Comparison of ENCODE assay signal across 21 cellular contexts in the genomic region with DNA sequence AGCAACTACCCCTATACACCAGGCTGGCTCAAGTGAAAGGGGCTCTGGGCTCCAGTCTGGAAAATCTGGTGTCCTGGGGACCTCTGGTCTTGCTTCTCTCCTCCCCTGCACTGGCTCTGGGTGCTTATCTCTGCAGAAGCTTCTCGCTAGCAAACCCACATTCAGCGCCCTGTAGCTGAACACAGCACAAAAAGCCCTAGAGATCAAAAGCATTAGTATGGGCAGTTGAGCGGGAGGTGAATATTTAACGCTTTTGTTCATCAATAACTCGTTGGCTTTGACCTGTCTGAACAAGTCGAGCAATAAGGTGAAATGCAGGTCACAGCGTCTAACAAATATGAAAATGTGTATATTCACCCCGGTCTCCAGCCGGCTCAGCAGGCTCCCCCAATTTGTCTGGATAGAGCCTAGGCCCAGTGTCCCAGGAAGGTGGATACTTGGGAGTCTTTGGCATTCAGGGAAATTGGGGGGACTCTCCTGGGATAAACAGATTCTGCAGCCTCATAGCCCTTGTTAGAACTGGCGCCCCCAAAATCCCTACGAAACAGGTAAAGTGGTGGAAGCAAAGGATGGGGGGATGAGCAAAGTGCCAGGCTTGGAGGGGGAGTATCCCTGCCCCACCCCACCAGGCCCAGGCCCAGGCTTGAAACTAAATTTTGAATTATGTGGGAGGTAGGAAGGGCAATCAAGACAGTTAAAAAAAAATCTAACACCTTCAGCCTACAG. TPM values are rescaled to one million over a fixed set of nuclear protein-coding genes. Genes with fewer than 3 reads are reported as not detected.
A peak's percentile ranks its signal among the peaks of the same experiment; 100 is the strongest.
DNase-seq lines count a peak whose midpoint lies in the region; ATAC-seq and TF ChIP-seq lines count a peak whose summit lies in the region.
"Had no signal": no experiment of that assay in that cellular context is flagged by ENCODE, and none has a peak within 500 bp of the region (broad histone marks: within the 10 kb centered on the region; RNA-seq: fewer than 3 reads in every experiment).

No MANE protein-coding gene starts in this region.

- no peaks in the 10 kb centered on the region for H3K9me2 ChIP-seq in GM23338 (ENCODE audit: insufficient read depth)

- H3K9me3 Mint-ChIP-seq in GM23338 (0 out of 3 replicates have a peak, but pooled peaks cover 2% of the 10 kb centered on the region), nephron (no peaks in the 10 kb centered on the region)

- H3K36me3 Mint-ChIP-seq in GM23338 (ENCODE audit: low read depth) = no peaks in the 10 kb centered on the region
- H3K36me3 Mint-ChIP-seq in nephron (ENCODE audit: low read depth) = peaks cover 80% of the 10 kb centered on the region

- H2AFZ ChIP-seq in GM23338 = no peak overlapping the region
- H2AFZ ChIP-seq: GM23248 had no signal

- WGBS in testis, 2 donors = 51 to 71% methylated on average over 11 of the region's 11 CpGs

- H3K4me1 ChIP-seq in GM23338 (ENCODE audit: insufficient read depth) (peaks cover 17% of the 10 kb centered on the region), testis (peaks cover 27% of the 10 kb centered on the region)

- no peak for TF ChIP-seq CTCF in GM23338 (conservative IDR thresholded peaks at IDR 0.05; ENCODE audit: low read depth in 2 of 2)
- TF ChIP-seq CTCF in epithelial cell of proximal tubule (conservative IDR thresholded peaks at IDR 0.05; ENCODE audit: low read depth, low read length) = no peak
- TF ChIP-seq CTCF in nephron (IDR thresholded peaks at IDR 0.05; ENCODE audit: unreplicated experiment in 3 of 3) = no peak
- TF ChIP-seq CTCF in testis (IDR thresholded peaks at IDR 0.05) = no peak

- peak; percentile 13 for DNase-seq in GM23338 (ENCODE audit: low spot score)
- no peak for DNase-seq in epithelial cell of proximal tubule (ENCODE audit: low read depth)
- peak; percentile 13 for DNase-seq in testis
- DNase-seq in NCI-H2171 (lab: John Stamatoyannopoulos, UW) = no peak
- DNase-seq: DMS53, GF-D8, GM23248, HCEC 1CT, Karpas-422, MV-4-11, NCI-H1105 treated with DMSO at 0.1 percent for 48 hours, NCI-H2029 treated with DMSO at 0.1 percent for 48 hours, NCI-H2171 treated with DMSO at 0.1 percent for 48 hours, NCI-H526, Peyer's patch had no signal

- H4K20me1 ChIP-seq in GM23338 (replicated peaks; ENCODE audit: insufficient read depth) = peaks cover 46% of the 10 kb centered on the region

- no peaks in the 10 kb centered on the region for H3K79me2 ChIP-seq in GM23338 (replicated peaks; ENCODE audit: insufficient read depth)

- no peaks in the 10 kb centered on the region for H3K9me3 ChIP-seq in testis
- H3K9me3 ChIP-seq: Peyer's patch had no signal

- peaks cover 15% of the 10 kb centered on the region for H3K4me1 Mint-ChIP-seq in GM23338
- H3K4me1 Mint-ChIP-seq in nephron = peaks cover 81% of the 10 kb centered on the region

- H3K27me3 Mint-ChIP-seq in GM23338 (ENCODE audit: insufficient read depth, low read depth, poor library complexity) (peaks cover 99% of the 10 kb centered on the region), nephron (ENCODE audit: low read depth) (no peaks in the 10 kb centered on the region)

- H3K27ac ChIP-seq in GM23338 (ENCODE audit: low read depth) = no peak overlapping the region
- no peak overlapping the region for H3K27ac ChIP-seq in testis
- H3K27ac ChIP-seq: GM23248, Peyer's patch had no signal

- H3F3A ChIP-seq in GM23338 (replicated peaks; ENCODE audit: low read depth) = peaks cover 20% of the 10 kb centered on the region; the same call in 1 of the 2 replicates

- H3K4me3 ChIP-seq in GM23338 (no peak overlapping the region), epithelial cell of proximal tubule (ENCODE audit: low read depth, low read length) (peak overlapping the region; percentile 70), testis (no peak overlapping the region)
- H3K4me3 ChIP-seq: GM23248, Peyer's patch had no signal

- H3K27ac Mint-ChIP-seq in GM23338 = no peak overlapping the region
- H3K27ac Mint-ChIP-seq in nephron = peak overlapping the region; percentile 95 to 99 (median 97)

- H3K4me2 ChIP-seq in GM23338 = 0 out of 2 replicates have a peak overlapping the region, but pooled peaks have one; percentile 24

- H3K4me3 Mint-ChIP-seq in GM23338 (no peak overlapping the region), nephron (peak overlapping the region; percentile 84 to 96 (median 94))

- H3K36me3 ChIP-seq in GM23338 (ENCODE audit: insufficient read depth) (no peaks in the 10 kb centered on the region), testis (ENCODE audit: low read depth, missing control alignments) (no peaks in the 10 kb centered on the region)

- H3K27me3 ChIP-seq in GM23338 (ENCODE audit: insufficient read depth) = peaks cover 100% of the 10 kb centered on the region
- no peaks in the 10 kb centered on the region for H3K27me3 ChIP-seq in testis
- H3K27me3 ChIP-seq: Peyer's patch had no signal

- no peak for TF ChIP-seq POLR2A in testis (IDR thresholded peaks at IDR 0.05)

- intact Hi-C loops in testis (cut with DNase I; ENCODE audit: low total_unique reads) = loop anchor here (10.0 kb wide), 1 partner anchor 306 kb away; no protein-coding TSS in a partner anchor

- ATAC-seq in GM23338 (no peak), HG03097 (IDR thresholded peaks at IDR 0.05; ENCODE audit: low FRiP score, unreplicated experiment) (no peak), HG03571 (IDR thresholded peaks at IDR 0.05; ENCODE audit: unreplicated experiment) (no peak)
- ATAC-seq: SK-N-SH treated with all-trans-retinoic acid at 6 μM for 48 hours had no signal

TF ChIP-seq in GM23338, 12 proteins besides CTCF, POLR2A, EP300 and RAD21:
- no peak for TF ChIP-seq REST (IDR thresholded peaks at IDR 0.05; ENCODE audit: unreplicated experiment)
- TF ChIP-seq EZH2 (IDR thresholded peaks at IDR 0.05; ENCODE audit: low read depth, unreplicated experiment) = peak; percentile 82

RNA-seq across cellular contexts. Expression of gene HOXD4, which starts 2.4 kb away (rescaled TPM):
- total RNA-seq in GM23338 (2014; rRNA removed; shearing (Covaris generic)) = not detected in 2 replicates
- not detected in 2 replicates for polyA plus RNA-seq in GM23338 (2016; fragmentation: Nextera tagmentation; extraction: Ambion mirVana)
- 26.0 and 28.0 TPM in 2 replicates for total RNA-seq in epithelial cell of proximal tubule
- 10 to 100 TPM; 11.5 to 13.3 TPM for total RNA-seq in testis
- polyA plus RNA-seq in testis (ENCODE audit: insufficient read depth, low read depth, low replicate concordance) = 2.7 TPM
- total RNA-seq: OCI-LY7 had no signal
- polyA plus RNA-seq: CD14-positive monocyte had no signal

RNA-seq across cellular contexts. Expression of gene HOXD3, which starts 8.2 kb away (rescaled TPM):
- total RNA-seq in GM23338 (2014; rRNA removed; shearing (Covaris generic)) = not detected in 2 replicates
- polyA plus RNA-seq in GM23338 (2016; fragmentation: Nextera tagmentation; extraction: Ambion mirVana) (not detected in 2 replicates), testis (ENCODE audit: insufficient read depth, low read depth, low replicate concordance) (2.7 TPM)
- total RNA-seq in epithelial cell of proximal tubule (8.2 and 9.4 TPM in 2 replicates), testis (10 to 100 TPM; 14.0 to 22.3 TPM)
- total RNA-seq: OCI-LY7 had no signal
- polyA plus RNA-seq: CD14-positive monocyte had no signal

RNA-seq across cellular contexts. Expression of gene HOXD8, which starts 19.4 kb away (rescaled TPM):
- total RNA-seq in GM23338 (2014; rRNA removed; shearing (Covaris generic)) = not detected in 2 replicates
- not detected in 2 replicates for polyA plus RNA-seq in GM23338 (2016; fragmentation: Nextera tagmentation; extraction: Ambion mirVana)
- total RNA-seq in epithelial cell of proximal tubule = 18.0 and 26.5 TPM in 2 replicates
- total RNA-seq in testis = 10 to 100 TPM; 39.8 to 41.2 TPM
- 36.6 TPM for polyA plus RNA-seq in testis (ENCODE audit: insufficient read depth, low read depth, low replicate concordance)
- total RNA-seq: OCI-LY7 had no signal
- polyA plus RNA-seq: CD14-positive monocyte had no signal

RNA-seq across cellular contexts. Expression of gene HOXD9, which starts 26.4 kb away (rescaled TPM):
- not detected in 2 replicates for total RNA-seq in GM23338 (2014; rRNA removed; shearing (Covaris generic))
- polyA plus RNA-seq in GM23338 (2016; fragmentation: Nextera tagmentation; extraction: Ambion mirVana) = not detected in 2 replicates
- total RNA-seq in epithelial cell of proximal tubule = 9.8 and 11.5 TPM in 2 replicates
- total RNA-seq in testis = 10 to 100 TPM; 15.7 to 21.2 TPM
- 8.2 TPM for polyA plus RNA-seq in testis (ENCODE audit: insufficient read depth, low read depth, low replicate concordance)
- total RNA-seq: OCI-LY7 had no signal
- polyA plus RNA-seq: CD14-positive monocyte had no signal

RNA-seq across cellular contexts. Expression of gene HOXD10, which starts 32.3 kb away (rescaled TPM):
- total RNA-seq in GM23338 (2014; rRNA removed; shearing (Covaris generic)) = not detected in 2 replicates
- polyA plus RNA-seq in GM23338 (2016; fragmentation: Nextera tagmentation; extraction: Ambion mirVana) (not detected in 2 replicates), testis (ENCODE audit: insufficient read depth, low read depth, low replicate concordance) (0.92 TPM)
- total RNA-seq in epithelial cell of proximal tubule (14.3 and 18.8 TPM in 2 replicates), testis (1 to 10 TPM; 2.7 to 3.3 TPM)
- total RNA-seq: OCI-LY7, Peyer's patch had no signal
- polyA plus RNA-seq: CD14-positive monocyte had no signal

Comparison
In these comparisons a context has a peak if more than half of its experiments do, and no peak if none do; other contexts are left out.
1. DNase-seq: peak in GM23338 (single experiment) and testis (single experiment); none in epithelial cell of proximal tubule (single experiment) and NCI-H2171 (single experiment).
2. RNA of gene HOXD4, which starts 2.4 kb away (total RNA-seq): 26.0 to 28.0 TPM in epithelial cell of proximal tubule and 11.5 to 13.3 TPM in testis; not detected in GM23338; every median in the first group is over 10 times any median in the second.
3. RNA of gene HOXD8, which starts 19.4 kb away (total RNA-seq): 39.8 to 41.2 TPM in testis and 18.0 to 26.5 TPM in epithelial cell of proximal tubule; not detected in GM23338; every median in the first group is over 10 times any median in the second.